ENCODE assay signal across 17 cellular contexts in genomic region chr3:123088360-123088759, GRCh38. TPM values are rescaled to one million over a fixed set of nuclear protein-coding genes. Genes with fewer than 3 reads are reported as not detected.
DNase-seq lines count a peak whose midpoint lies in the region; TF ChIP-seq lines count a peak whose summit lies in the region.
"Had no signal": no experiment of that assay in that cellular context is flagged by ENCODE, and none has a peak within 500 bp of the region (broad histone marks: within the 10 kb centered on the region; RNA-seq: fewer than 3 reads in every experiment).

No MANE protein-coding gene starts in this region.

- H3K36me3 ChIP-seq in mammary epithelial cell (ENCODE audit: insufficient read depth, low read length) (no peaks in the 10 kb centered on the region), MG63 (peaks cover 26% of the 10 kb centered on the region)

- no peak overlapping the region for H3K27ac ChIP-seq in mammary epithelial cell (ENCODE audit: insufficient read depth, low read depth, low read length)

- H3K9ac ChIP-seq in mammary epithelial cell (ENCODE audit: insufficient read depth, low read length): no peak overlapping the region

- no peaks in the 10 kb centered on the region for H3K9me3 ChIP-seq in mammary epithelial cell (replicated peaks; ENCODE audit: insufficient read depth, low read length)
- no peaks in the 10 kb centered on the region for H3K9me3 ChIP-seq in MG63

- H3K27me3 Mint-ChIP-seq in MCF 10A (ENCODE audit: insufficient read depth, unreplicated experiment): no peaks in the 10 kb centered on the region
- H3K27me3 Mint-ChIP-seq: CD4-positive, alpha-beta memory T cell had no signal

- 100% methylated on average over 2 of the region's 2 CpGs for WGBS in mammary epithelial cell (ENCODE audit: low coverage, missing lambda C conversion rate)

- CTCF ChIA-PET in MCF 10A (lab: Yijun Ruan, JAX) (no interaction called here), mammary epithelial cell (lab: Charles Lee; ENCODE audit: low non-redundant PET) (interaction anchor here (0.7 kb wide), 1 partner anchor 214 kb away, joined by 7 read pairs; no protein-coding TSS in a partner anchor)

- H3K4me1 Mint-ChIP-seq in MCF 10A (ENCODE audit: insufficient read depth, unreplicated experiment): peaks cover 7% of the 10 kb centered on the region

- intact Hi-C loops in MCF 10A (cut with micrococcal nuclease) (no loop called here), mammary epithelial cell (cut with micrococcal nuclease) (no loop called here), head of caudate nucleus (cut with DNase I) (no loop called here)

- H3K79me2 ChIP-seq in mammary epithelial cell (ENCODE audit: insufficient read depth, low read length): peaks cover 97% of the 10 kb centered on the region

- BruUV-seq in MCF 10A (replicated peaks; lab: Mats Ljungman, UMichigan) (no TSS peak), mammary epithelial cell (replicated peaks; lab: Mats Ljungman, UMichigan) (no TSS peak)

- TF ChIP-seq CTCF in MCF 10A (IDR thresholded peaks at IDR 0.05; ENCODE audit: unreplicated experiment) (no peak), mammary epithelial cell (conservative IDR thresholded peaks at IDR 0.05 in 1 of 2, IDR thresholded peaks at IDR 0.05 in 1 of 2; ENCODE audit: extremely low read depth in 1 of 2, insufficient read depth in 1 of 2, low read depth in 1 of 2, low read length in 2 of 2) (no peak)

- peaks cover 18% of the 10 kb centered on the region for H3K36me3 Mint-ChIP-seq in MCF 10A (ENCODE audit: insufficient read depth, unreplicated experiment)

- no peak for DNase-seq in MCF 10A (ENCODE audit: unreplicated experiment)
- no peak for DNase-seq in mammary epithelial cell
- peak; percentile 58 for DNase-seq in NCI-H446 treated with DMSO at 0.1 percent for 48 hours (lab: John Stamatoyannopoulos, UW)
- DNase-seq in fibroblast of peridontal ligament (ENCODE audit: extremely low read depth): peak; percentile 30
- no peak for DNase-seq in head of caudate nucleus
- DNase-seq in SW 1271 (lab: John Stamatoyannopoulos, UW): no peak
- no peak for DNase-seq in NK-92 treated with Interleukin-12 subunit alpha and Interleukin-12 subunit beta, amount 100 ng/mL, for 24 hours (lab: John Stamatoyannopoulos, UW)
- no peak for DNase-seq in MG63
- DNase-seq: Calu3; CD4-positive, alpha-beta memory T cell; DMS79; HCEC 1CT; NCI-H1436; NCI-H2081; NCI-H526 treated with DMSO at 0.1 percent for 48 hours; RPMI8226; SIG-M5 had no signal

- H2AFZ ChIP-seq in mammary epithelial cell (ENCODE audit: low read depth, low read length): no peak overlapping the region

- H3K4me1 ChIP-seq in mammary epithelial cell (ENCODE audit: insufficient read depth, low read length): no peaks in the 10 kb centered on the region

- POLR2A ChIA-PET in MCF 10A (lab: Yijun Ruan, JAX): no interaction called here

- H3K4me3 ChIP-seq in mammary epithelial cell (replicated peaks in 1 of 3; ENCODE audit: insufficient read depth in 1 of 3, low read depth in 2 of 3, low read length in 3 of 3) (no peak overlapping the region), MG63 (no peak overlapping the region)

- no peaks in the 10 kb centered on the region for H3K9me3 Mint-ChIP-seq in MCF 10A (ENCODE audit: unreplicated experiment)

- H3K27me3 ChIP-seq in mammary epithelial cell (ENCODE audit: insufficient read depth, low read length): no peaks in the 10 kb centered on the region
- H3K27me3 ChIP-seq in MG63: no peaks in the 10 kb centered on the region

- H3K4me2 ChIP-seq in mammary epithelial cell (ENCODE audit: insufficient read depth, low read depth, low read length): no peak overlapping the region

- H3K27ac Mint-ChIP-seq in MCF 10A (ENCODE audit: low read depth, unreplicated experiment): peak overlapping the region; percentile 65
- H3K27ac Mint-ChIP-seq: CD4-positive, alpha-beta memory T cell had no signal

- in situ Hi-C loops in mammary epithelial cell (cut with MboI; ENCODE audit: low sequenced_read_pairs in 2 of 2): no loop called here

- dilution Hi-C loops in mammary epithelial cell (cut with HindIII; ENCODE audit: low sequenced_read_pairs): no loop called here

- H3K4me3 Mint-ChIP-seq in MCF 10A (ENCODE audit: unreplicated experiment): no peak overlapping the region
- H3K4me3 Mint-ChIP-seq: CD4-positive, alpha-beta memory T cell had no signal

- no peaks in the 10 kb centered on the region for H4K20me1 ChIP-seq in mammary epithelial cell (ENCODE audit: insufficient read depth, low read length)

RNA-seq across cellular contexts. Expression of gene PDIA5, which starts 21.5 kb away (rescaled TPM):
- 42.7 and 47.7 TPM in 2 replicates for total RNA-seq in MCF 10A (2022)
- total RNA-seq in mammary epithelial cell: 10 to 100 TPM; 13.5 to 36.6 TPM
- 28.0 TPM for polyA plus RNA-seq in mammary epithelial cell
- polyA minus RNA-seq in mammary epithelial cell: 28.3 TPM
- 24.3 and 40.4 TPM in 2 replicates for total RNA-seq in MG63 (2014; rRNA removed; shearing (Covaris generic); ENCODE audit: low replicate concordance)

Comparison
In these comparisons a context has a peak if more than half of its experiments do, and no peak if none do; other contexts are left out.
1. DNase-seq: peak in NCI-H446 treated with DMSO at 0.1 percent for 48 hours (single experiment) and fibroblast of peridontal ligament (single experiment); none in MCF 10A (single experiment), mammary epithelial cell (single experiment), head of caudate nucleus (0 of 42), SW 1271 (0 of 2), NK-92 treated with Interleukin-12 subunit alpha and Interleukin-12 subunit beta, amount 100 ng/mL, for 24 hours (single experiment) and MG63 (single experiment).